Comparison of ENCODE assay signal across 8 cellular contexts in the genomic region with DNA sequence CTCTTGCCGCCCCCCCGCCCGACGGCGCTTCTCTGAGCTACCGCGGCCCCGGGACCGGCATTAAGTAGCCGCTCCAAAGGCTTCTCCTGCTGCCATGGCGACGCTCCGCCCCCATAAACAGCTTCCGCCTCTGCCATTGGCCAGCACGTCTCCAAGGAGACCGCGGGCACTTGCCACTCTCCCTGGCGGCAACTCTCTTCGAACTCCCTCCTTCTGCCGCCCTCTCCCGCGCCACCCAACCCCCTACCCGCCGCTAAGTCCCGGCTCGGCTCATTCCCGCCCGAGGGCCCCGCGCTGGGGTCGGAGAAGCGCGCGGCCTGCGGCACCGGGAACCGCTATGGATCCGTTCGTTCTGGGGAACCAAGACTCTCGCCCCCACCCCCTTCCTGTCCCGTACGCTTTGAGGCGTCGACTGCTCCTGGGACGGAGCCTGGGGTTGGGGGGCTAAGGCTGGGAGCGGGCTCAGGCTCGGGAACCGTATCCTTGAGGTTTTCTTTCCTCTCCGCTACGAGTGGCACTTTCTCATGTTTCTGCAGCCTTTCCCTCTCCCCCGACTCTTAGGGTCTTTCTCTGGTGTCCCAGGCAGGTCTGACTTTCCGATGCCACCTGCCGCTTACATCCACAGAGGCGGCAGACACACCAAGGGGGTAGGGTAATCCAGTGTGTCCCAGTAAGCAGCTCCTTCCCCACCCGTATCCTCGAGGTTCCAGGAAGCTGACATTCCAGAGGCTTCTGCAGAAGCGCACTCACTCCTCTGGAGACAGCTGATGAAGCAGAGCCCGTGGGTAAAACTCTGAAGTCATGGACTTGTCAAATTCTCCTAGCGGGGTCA. TPM values are rescaled to one million over a fixed set of nuclear protein-coding genes. Genes with fewer than 3 reads are reported as not detected.
A peak's percentile ranks its signal among the peaks of the same experiment; 100 is the strongest.
DNase-seq lines count a peak whose midpoint lies in the region; ATAC-seq and TF ChIP-seq lines count a peak whose summit lies in the region.

A gene with protein sequence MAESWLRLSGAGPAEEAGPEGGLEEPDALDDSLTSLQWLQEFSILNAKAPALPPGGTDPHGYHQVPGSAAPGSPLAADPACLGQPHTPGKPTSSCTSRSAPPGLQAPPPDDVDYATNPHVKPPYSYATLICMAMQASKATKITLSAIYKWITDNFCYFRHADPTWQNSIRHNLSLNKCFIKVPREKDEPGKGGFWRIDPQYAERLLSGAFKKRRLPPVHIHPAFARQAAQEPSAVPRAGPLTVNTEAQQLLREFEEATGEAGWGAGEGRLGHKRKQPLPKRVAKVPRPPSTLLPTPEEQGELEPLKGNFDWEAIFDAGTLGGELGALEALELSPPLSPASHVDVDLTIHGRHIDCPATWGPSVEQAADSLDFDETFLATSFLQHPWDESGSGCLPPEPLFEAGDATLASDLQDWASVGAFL (minus strand): TSS at position 34 of the 832 bp plus-strand sequence. CDS start 850 bp downstream, outside the sequence.

- no peaks in the 10 kb centered on the region for H3K36me3 Mint-ChIP-seq in activated naive CD8-positive, alpha-beta T cell treated with anti-CD3 and anti-CD28 coated beads, Interleukin-2, amount 50 U/mL, for 24 hours (ENCODE audit: low read depth)

- H3K4me3 ChIP-seq in HFF-Myc (replicated peaks; ENCODE audit: low read depth, low read length) (peak within 1 kb of the TSS; percentile 42), heart right ventricle (peak within 1 kb of the TSS; percentile 38 to 60 (median 56)), tibial nerve (peak within 1 kb of the TSS; percentile 27 to 56 (median 50))

- H3K27me3 ChIP-seq in heart right ventricle (peaks cover 12 to 52% (median 41%) of the 10 kb centered on the region in 7 donors), tibial nerve (peaks cover 2 to 46% of the 10 kb centered on the region in 2 donors)

- peak within 1 kb of the TSS; percentile 67 for H3K27ac Mint-ChIP-seq in activated naive CD8-positive, alpha-beta T cell treated with anti-CD3 and anti-CD28 coated beads, Interleukin-2, amount 50 U/mL, for 24 hours

- DNase-seq in DMS53 treated with DMSO at 0.1 percent for 48 hours (lab: John Stamatoyannopoulos, UW; ENCODE audit: unreplicated experiment) (peak; percentile 95), HFF-Myc (ENCODE audit: extremely low read depth, low read depth) (peak; percentile 40), NCI-H1417 treated with DMSO at 0.1 percent for 48 hours (lab: John Stamatoyannopoulos, UW) (peak; percentile 72), SW480 (ENCODE audit: low spot score) (peak; percentile 85), heart right ventricle (peak; percentile 88 to 89), pons (ENCODE audit: low spot score) (peak; percentile 89), tibial nerve (ENCODE audit: low spot score in 2 of 2) (peak; percentile 78 to 86)
- DNase-seq in activated naive CD8-positive, alpha-beta T cell treated with anti-CD3 and anti-CD28 coated beads, Interleukin-2, amount 50 U/mL, for 24 hours, result peak; percentile 90

- no peak within 1 kb of the TSS for H3K27ac ChIP-seq in heart right ventricle
- H3K27ac ChIP-seq in tibial nerve, result peak within 1 kb of the TSS in 1 of 4 donors; percentile 46

- H3K4me1 Mint-ChIP-seq in activated naive CD8-positive, alpha-beta T cell treated with anti-CD3 and anti-CD28 coated beads, Interleukin-2, amount 50 U/mL, for 24 hours, result peaks cover 60% of the 10 kb centered on the region

- peak within 1 kb of the TSS; percentile 68 for H3K4me3 Mint-ChIP-seq in activated naive CD8-positive, alpha-beta T cell treated with anti-CD3 and anti-CD28 coated beads, Interleukin-2, amount 50 U/mL, for 24 hours

- no peaks in the 10 kb centered on the region for H3K9me3 ChIP-seq in heart right ventricle
- H3K9me3 ChIP-seq in tibial nerve, result no peaks in the 10 kb centered on the region

- H3K27me3 Mint-ChIP-seq in activated naive CD8-positive, alpha-beta T cell treated with anti-CD3 and anti-CD28 coated beads, Interleukin-2, amount 50 U/mL, for 24 hours, result peaks cover 2% of the 10 kb centered on the region

- intact Hi-C loops in heart right ventricle (cut with DNase I), result no loop called here

- TF ChIP-seq POLR2A in tibial nerve (IDR thresholded peaks at IDR 0.05), result no peak

- H3K4me1 ChIP-seq in heart right ventricle (peaks cover 12 to 76% (median 53%) of the 10 kb centered on the region in 9 donors), tibial nerve (peaks cover 3 to 50% (median 25%) of the 10 kb centered on the region in 4 donors)

- H3K36me3 ChIP-seq in heart right ventricle, result no peaks in the 10 kb centered on the region
- H3K36me3 ChIP-seq in tibial nerve, result peaks cover 0 to 6% (median 0%) of the 10 kb centered on the region in 3 donors

- no peaks in the 10 kb centered on the region for H3K9me3 Mint-ChIP-seq in activated naive CD8-positive, alpha-beta T cell treated with anti-CD3 and anti-CD28 coated beads, Interleukin-2, amount 50 U/mL, for 24 hours

- peak in 1 of 2 donors; percentile 28 for TF ChIP-seq EP300 in tibial nerve (IDR thresholded peaks at IDR 0.05)

- TF ChIP-seq CTCF in HFF-Myc (IDR thresholded peaks at IDR 0.05; ENCODE audit: low read depth, low read length, missing control alignments) (no peak), heart right ventricle (IDR thresholded peaks at IDR 0.05) (no peak), tibial nerve (IDR thresholded peaks at IDR 0.05) (no peak)

- ATAC-seq in activated naive CD8-positive, alpha-beta T cell treated with anti-CD3 and anti-CD28 coated beads, Interleukin-2, amount 50 U/mL, for 24 hours, result peak; percentile 77
- ATAC-seq in heart right ventricle, result peak; percentile 87 to 94 (median 92)

- WGBS in heart right ventricle, 2 donors, result 6% methylated on average over 58 to 59 of the region's 59 CpGs
- 2 to 4% methylated on average over 40 to 48 of the region's 59 CpGs for WGBS in tibial nerve, 2 donors

RNA-seq across cellular contexts. Expression of the gene that starts here (rescaled TPM):
- not detected for total RNA-seq in heart right ventricle
- under 1 TPM in 1 of 2 donors, not detected in 1; 0.03 TPM for polyA plus RNA-seq in heart right ventricle
- not detected for total RNA-seq in tibial nerve

Comparison
In these comparisons a context has a peak if more than half of its experiments do, and no peak if none do; other contexts are left out.
1. Peak in DNase-seq, ATAC-seq and H3K4me3 ChIP-seq in heart right ventricle; RNA of the gene not detected or under 1 TPM.
2. Peak in DNase-seq and H3K4me3 ChIP-seq in tibial nerve; RNA of the gene not detected or under 1 TPM.
3. DNase-seq: peak in every context shown above with its lines; median percentile 95 in DMS53 treated with DMSO at 0.1 percent for 48 hours; 90 in activated naive CD8-positive, alpha-beta T cell treated with anti-CD3 and anti-CD28 coated beads, Interleukin-2, amount 50 U/mL, for 24 hours; 89 in pons; 88 in heart right ventricle; 85 in SW480; 82 in tibial nerve; 72 in NCI-H1417 treated with DMSO at 0.1 percent for 48 hours; 40 in HFF-Myc.